In the genomic region with DNA sequence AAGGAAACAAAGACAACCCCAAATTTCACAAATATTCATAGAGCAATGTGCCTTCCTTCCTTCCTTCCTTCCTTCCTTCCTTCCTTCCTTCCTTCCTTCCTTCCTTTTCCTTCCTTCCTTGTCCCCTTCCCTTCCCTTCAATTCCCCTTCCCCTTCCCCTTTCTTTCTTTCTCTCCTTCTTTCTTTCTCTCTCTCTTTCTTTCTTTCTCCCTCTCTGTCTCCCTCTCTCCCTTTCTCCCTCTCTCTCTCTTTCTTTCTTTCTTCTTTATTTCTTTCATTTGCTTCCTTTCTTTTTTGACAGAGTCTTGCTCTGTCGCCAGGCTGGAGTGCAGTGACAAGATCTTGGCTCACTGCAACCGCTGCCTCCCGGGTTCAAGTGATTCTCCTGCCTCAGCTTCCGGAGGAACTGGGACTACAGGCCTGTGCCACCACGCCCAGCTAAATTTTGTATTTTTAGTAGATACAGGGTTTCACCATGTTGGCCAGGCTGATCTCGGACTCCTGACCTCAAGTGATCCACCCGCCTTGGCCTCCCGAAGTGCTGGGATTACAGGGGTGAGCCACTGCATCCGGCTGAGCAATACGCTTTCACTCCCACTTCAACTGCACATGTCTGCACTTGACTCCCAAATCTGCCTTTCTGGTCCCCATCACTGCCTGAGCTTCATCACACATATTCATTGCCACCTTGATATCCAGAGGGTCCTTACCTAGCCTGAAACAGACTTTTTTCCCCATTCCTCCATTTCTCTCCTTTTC, we compare ENCODE assay signal across 1 cellular context.
TF ChIP-seq lines count a peak whose summit lies in the region.

No MANE protein-coding gene starts in this region.

TF ChIP-seq in WTC11, 78 proteins besides CTCF, POLR2A, EP300 and RAD21:
- TF ChIP-seq, protein P1, sequence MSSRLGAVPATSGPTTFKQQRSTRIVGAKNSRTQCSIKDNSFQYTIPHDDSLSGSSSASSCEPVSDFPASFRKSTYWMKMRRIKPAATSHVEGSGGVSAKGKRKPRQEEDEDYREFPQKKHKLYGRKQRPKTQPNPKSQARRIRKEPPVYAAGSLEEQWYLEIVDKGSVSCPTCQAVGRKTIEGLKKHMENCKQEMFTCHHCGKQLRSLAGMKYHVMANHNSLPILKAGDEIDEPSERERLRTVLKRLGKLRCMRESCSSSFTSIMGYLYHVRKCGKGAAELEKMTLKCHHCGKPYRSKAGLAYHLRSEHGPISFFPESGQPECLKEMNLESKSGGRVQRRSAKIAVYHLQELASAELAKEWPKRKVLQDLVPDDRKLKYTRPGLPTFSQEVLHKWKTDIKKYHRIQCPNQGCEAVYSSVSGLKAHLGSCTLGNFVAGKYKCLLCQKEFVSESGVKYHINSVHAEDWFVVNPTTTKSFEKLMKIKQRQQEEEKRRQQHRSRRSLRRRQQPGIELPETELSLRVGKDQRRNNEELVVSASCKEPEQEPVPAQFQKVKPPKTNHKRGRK (CRISPR knock-in tag; IDR thresholded peaks at IDR 0.05; ENCODE audit: borderline replicate concordance), result 0 out of 2 replicates have a peak, but pooled peaks have one; percentile 36
